ENCODE assay signal across 16 cellular contexts in genomic region chr1:8021676-8022266, GRCh38. TPM values are rescaled to one million over a fixed set of nuclear protein-coding genes. Genes with fewer than 3 reads are reported as not detected.
DNase-seq lines count a peak whose midpoint lies in the region; ATAC-seq, FAIRE-seq and TF ChIP-seq lines count a peak whose summit lies in the region.
"Had no signal": no experiment of that assay in that cellular context is flagged by ENCODE, and none has a peak within 500 bp of the region (broad histone marks: within the 10 kb centered on the region; RNA-seq: fewer than 3 reads in every experiment).

No MANE protein-coding gene starts in this region.

- H3K36me3 ChIP-seq in Caco-2 (ENCODE audit: control insufficient read depth, insufficient read depth, low read length) (no peaks in the 10 kb centered on the region), pancreas (peaks cover 0 to 33% (median 0%) of the 10 kb centered on the region in 3 donors)
- H3K36me3 ChIP-seq: heart left ventricle, tibial nerve had no signal

- H3K9me3 Mint-ChIP-seq in Caco-2 (ENCODE audit: unreplicated experiment): no peaks in the 10 kb centered on the region
- H3K9me3 Mint-ChIP-seq in activated CD8-positive, alpha-beta memory T cell treated with anti-CD3 and anti-CD28 coated beads, Interleukin-2, amount 10 ng/mL, durations not matched to agents 7 days and 5 days (ENCODE audit: low read depth): no peaks in the 10 kb centered on the region

- TF ChIP-seq CTCF in Caco-2 (IDR thresholded peaks at IDR 0.05; ENCODE audit: insufficient read depth in 1 of 2, low read depth in 1 of 2, low read length in 1 of 2, severe bottlenecking in 1 of 2, unreplicated experiment in 1 of 2) (no peak), fibroblast of pulmonary artery (IDR thresholded peaks at IDR 0.05; ENCODE audit: low read length, missing control alignments) (no peak), pancreas (IDR thresholded peaks at IDR 0.05) (no peak)

- 50 to 54% methylated on average over 6 of the region's 6 CpGs for WGBS in pancreas, 2 donors

- H3K27me3 Mint-ChIP-seq in Caco-2 (ENCODE audit: insufficient read depth, unreplicated experiment): no peaks in the 10 kb centered on the region
- H3K27me3 Mint-ChIP-seq in activated CD8-positive, alpha-beta memory T cell treated with anti-CD3 and anti-CD28 coated beads, Interleukin-2, amount 10 ng/mL, durations not matched to agents 7 days and 5 days: peaks cover 42% of the 10 kb centered on the region

- no peak overlapping the region for H3K4me3 ChIP-seq in Caco-2 (ENCODE audit: low read depth, low read length)
- peak overlapping the region; percentile 89 for H3K4me3 ChIP-seq in fibroblast of pulmonary artery (replicated peaks; ENCODE audit: low read depth, low read length)
- peak overlapping the region in 3 of 4 donors; percentile 75 to 92 (median 89) for H3K4me3 ChIP-seq in pancreas
- H3K4me3 ChIP-seq: heart left ventricle, lung had no signal

- intact Hi-C loops in Caco-2 (cut with micrococcal nuclease; ENCODE audit: unreplicated experiment): no loop called here
- intact Hi-C loops in pancreas (cut with DNase I): no loop called here

- BruUV-seq in Caco-2 (replicated peaks; lab: Mats Ljungman, UMichigan): no TSS peak

- H3K4me1 Mint-ChIP-seq in Caco-2 (ENCODE audit: low read depth, unreplicated experiment): peaks cover 54% of the 10 kb centered on the region
- peaks cover 10% of the 10 kb centered on the region for H3K4me1 Mint-ChIP-seq in activated CD8-positive, alpha-beta memory T cell treated with anti-CD3 and anti-CD28 coated beads, Interleukin-2, amount 10 ng/mL, durations not matched to agents 7 days and 5 days

- H3K27ac Mint-ChIP-seq in Caco-2 (ENCODE audit: unreplicated experiment): peak overlapping the region; percentile 19
- no peak overlapping the region for H3K27ac Mint-ChIP-seq in activated CD8-positive, alpha-beta memory T cell treated with anti-CD3 and anti-CD28 coated beads, Interleukin-2, amount 10 ng/mL, durations not matched to agents 7 days and 5 days

- no peak for DNase-seq in Caco-2
- DNase-seq in amniotic epithelial cell (ENCODE audit: low read depth): peak; percentile 59
- DNase-seq in fibroblast of pulmonary artery (ENCODE audit: low read depth): no peak
- DNase-seq in pancreas: peak in 1 of 6 donors; percentile 34
- no peak for DNase-seq in NCI-H2196 treated with DMSO at 0.1 percent for 48 hours (lab: John Stamatoyannopoulos, UW; ENCODE audit: unreplicated experiment)
- no peak for DNase-seq in activated CD8-positive, alpha-beta memory T cell treated with anti-CD3 and anti-CD28 coated beads, Interleukin-2, amount 10 ng/mL, durations not matched to agents 7 days and 5 days
- no peak for DNase-seq in T-helper 9 cell
- DNase-seq: activated CD4-positive, alpha-beta T cell treated with anti-CD3 and anti-CD28 coated beads, Interleukin-2, amount 50 U/mL, for 48 hours; activated effector memory CD4-positive, alpha-beta T cell treated with anti-CD3 and anti-CD28 coated beads, Interleukin-2, amount 50 U/mL, for 16 hours; HCEC 1CT; heart left ventricle; Kasumi-1 had no signal

- FAIRE-seq in pancreas (lab: Jason Lieb, UNC): no peak
- FAIRE-seq: colon had no signal

- H3K4me3 Mint-ChIP-seq in Caco-2 (ENCODE audit: unreplicated experiment): no peak overlapping the region
- H3K4me3 Mint-ChIP-seq in activated CD8-positive, alpha-beta memory T cell treated with anti-CD3 and anti-CD28 coated beads, Interleukin-2, amount 10 ng/mL, durations not matched to agents 7 days and 5 days: no peak overlapping the region

- no peak for ATAC-seq in pancreas
- no peak for ATAC-seq in activated CD8-positive, alpha-beta memory T cell treated with anti-CD3 and anti-CD28 coated beads, Interleukin-2, amount 10 ng/mL, durations not matched to agents 7 days and 5 days
- no peak for ATAC-seq in GM19395 (IDR thresholded peaks at IDR 0.05; ENCODE audit: unreplicated experiment)
- ATAC-seq: heart left ventricle had no signal

- peaks cover 70% of the 10 kb centered on the region for H3K4me1 ChIP-seq in Caco-2
- H3K4me1 ChIP-seq in pancreas: peaks cover 9 to 52% (median 18%) of the 10 kb centered on the region in 3 donors

- no peaks in the 10 kb centered on the region for H3K9me3 ChIP-seq in Caco-2
- H3K9me3 ChIP-seq in pancreas: no peaks in the 10 kb centered on the region
- H3K9me3 ChIP-seq: heart left ventricle, tibial nerve had no signal

- POLR2A ChIA-PET in Caco-2 (lab: Charles Lee): no interaction called here

- CTCF ChIA-PET in Caco-2 (lab: Charles Lee): no interaction called here
- CTCF ChIA-PET in activated CD8-positive, alpha-beta memory T cell treated with anti-CD3 and anti-CD28 coated beads, Interleukin-2, amount 10 ng/mL, durations not matched to agents 7 days and 5 days (lab: Charles Lee): no interaction called here

- H3K36me3 Mint-ChIP-seq in Caco-2 (ENCODE audit: insufficient read depth, unreplicated experiment): peaks cover 39% of the 10 kb centered on the region
- no peaks in the 10 kb centered on the region for H3K36me3 Mint-ChIP-seq in activated CD8-positive, alpha-beta memory T cell treated with anti-CD3 and anti-CD28 coated beads, Interleukin-2, amount 10 ng/mL, durations not matched to agents 7 days and 5 days

- H3K27me3 ChIP-seq in Caco-2 (replicated peaks; ENCODE audit: control insufficient read depth, insufficient read depth, low read length): no peaks in the 10 kb centered on the region
- no peaks in the 10 kb centered on the region for H3K27me3 ChIP-seq in pancreas
- H3K27me3 ChIP-seq: tibial nerve had no signal

- peak overlapping the region in 3 of 4 donors; percentile 99 to 100 (median 99) for H3K27ac ChIP-seq in pancreas

RNA-seq across cellular contexts. Expression of gene ERRFI1, which starts 4.3 kb away (rescaled TPM):
- total RNA-seq in Caco-2 (2022) (37.2 and 40.9 TPM in 2 replicates), pancreas (100 to 1,000 TPM in 3 of 6 donors, 10 to 100 TPM in 3; 36.4 to 392 (median 81.7) TPM)
- polyA plus RNA-seq in pancreas: 100 to 1,000 TPM in 1 of 2 donors, 10 to 100 TPM in 1; 88.2 to 129 TPM
- total RNA-seq in activated CD8-positive, alpha-beta memory T cell treated with anti-CD3 and anti-CD28 coated beads, Interleukin-2, amount 10 ng/mL, durations not matched to agents 7 days and 5 days: 1 to 10 TPM in 1 of 2 experiments, under 1 TPM in 1; 0.53 to 1.5 TPM

Comparison
In these comparisons a context has a peak if more than half of its experiments do, and no peak if none do; other contexts are left out.
1. RNA of gene ERRFI1, which starts 4.3 kb away (total RNA-seq): 36.4 to 392 TPM in pancreas and 37.2 to 40.9 TPM in Caco-2; 0.53 to 1.5 TPM in activated CD8-positive, alpha-beta memory T cell treated with anti-CD3 and anti-CD28 coated beads, Interleukin-2, amount 10 ng/mL, durations not matched to agents 7 days and 5 days; every median in the first group is over 10 times any median in the second.